ENCODE assay signal across 1 cellular context in the genomic region with DNA sequence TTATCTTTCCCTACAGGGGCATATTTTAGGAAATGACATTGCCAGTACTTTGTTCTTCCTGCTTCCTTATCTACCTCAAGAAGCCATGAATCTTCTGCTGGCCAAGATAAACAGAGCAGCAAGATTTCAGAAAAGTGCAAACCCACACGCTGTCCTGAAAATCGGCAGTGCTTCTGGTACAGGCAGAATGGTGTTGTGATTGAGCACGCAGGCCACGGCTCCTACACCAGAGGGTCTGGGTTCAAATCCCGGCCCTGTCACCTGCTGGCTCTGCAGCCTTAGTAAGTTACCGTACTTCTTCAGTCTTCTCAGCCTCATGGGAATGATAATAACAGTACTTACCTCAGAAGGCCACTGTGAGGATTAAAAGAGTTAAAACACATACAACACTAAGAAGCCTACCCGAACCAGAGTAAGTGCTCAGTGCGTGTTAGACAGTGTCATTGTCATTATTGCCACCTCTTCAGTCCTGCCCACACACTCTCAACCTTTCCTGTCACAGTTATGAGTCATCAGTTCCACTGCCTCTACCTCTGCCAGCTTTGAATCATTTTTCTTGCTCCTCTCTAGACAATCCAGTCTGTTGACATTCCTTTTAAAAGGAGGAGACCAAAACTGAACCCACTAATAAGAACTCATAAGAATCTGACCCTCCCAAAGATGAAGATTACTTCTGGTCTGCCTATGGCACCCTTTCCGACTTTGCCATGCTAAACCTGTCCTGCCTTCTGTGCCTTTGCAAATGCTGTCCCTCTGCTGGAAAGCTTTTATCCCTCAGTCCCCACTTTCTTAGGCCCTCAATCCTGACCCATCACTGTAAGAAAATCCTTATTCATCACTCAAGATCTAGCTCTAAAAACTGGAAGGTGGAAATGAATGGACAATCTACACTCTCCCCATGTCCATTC.
TF ChIP-seq lines count a peak whose summit lies in the region.

No MANE protein-coding gene starts in this region.

TF ChIP-seq in GM23338, 12 proteins besides CTCF, POLR2A, EP300 and RAD21 (continued from another document):
- TF ChIP-seq, protein P1, sequence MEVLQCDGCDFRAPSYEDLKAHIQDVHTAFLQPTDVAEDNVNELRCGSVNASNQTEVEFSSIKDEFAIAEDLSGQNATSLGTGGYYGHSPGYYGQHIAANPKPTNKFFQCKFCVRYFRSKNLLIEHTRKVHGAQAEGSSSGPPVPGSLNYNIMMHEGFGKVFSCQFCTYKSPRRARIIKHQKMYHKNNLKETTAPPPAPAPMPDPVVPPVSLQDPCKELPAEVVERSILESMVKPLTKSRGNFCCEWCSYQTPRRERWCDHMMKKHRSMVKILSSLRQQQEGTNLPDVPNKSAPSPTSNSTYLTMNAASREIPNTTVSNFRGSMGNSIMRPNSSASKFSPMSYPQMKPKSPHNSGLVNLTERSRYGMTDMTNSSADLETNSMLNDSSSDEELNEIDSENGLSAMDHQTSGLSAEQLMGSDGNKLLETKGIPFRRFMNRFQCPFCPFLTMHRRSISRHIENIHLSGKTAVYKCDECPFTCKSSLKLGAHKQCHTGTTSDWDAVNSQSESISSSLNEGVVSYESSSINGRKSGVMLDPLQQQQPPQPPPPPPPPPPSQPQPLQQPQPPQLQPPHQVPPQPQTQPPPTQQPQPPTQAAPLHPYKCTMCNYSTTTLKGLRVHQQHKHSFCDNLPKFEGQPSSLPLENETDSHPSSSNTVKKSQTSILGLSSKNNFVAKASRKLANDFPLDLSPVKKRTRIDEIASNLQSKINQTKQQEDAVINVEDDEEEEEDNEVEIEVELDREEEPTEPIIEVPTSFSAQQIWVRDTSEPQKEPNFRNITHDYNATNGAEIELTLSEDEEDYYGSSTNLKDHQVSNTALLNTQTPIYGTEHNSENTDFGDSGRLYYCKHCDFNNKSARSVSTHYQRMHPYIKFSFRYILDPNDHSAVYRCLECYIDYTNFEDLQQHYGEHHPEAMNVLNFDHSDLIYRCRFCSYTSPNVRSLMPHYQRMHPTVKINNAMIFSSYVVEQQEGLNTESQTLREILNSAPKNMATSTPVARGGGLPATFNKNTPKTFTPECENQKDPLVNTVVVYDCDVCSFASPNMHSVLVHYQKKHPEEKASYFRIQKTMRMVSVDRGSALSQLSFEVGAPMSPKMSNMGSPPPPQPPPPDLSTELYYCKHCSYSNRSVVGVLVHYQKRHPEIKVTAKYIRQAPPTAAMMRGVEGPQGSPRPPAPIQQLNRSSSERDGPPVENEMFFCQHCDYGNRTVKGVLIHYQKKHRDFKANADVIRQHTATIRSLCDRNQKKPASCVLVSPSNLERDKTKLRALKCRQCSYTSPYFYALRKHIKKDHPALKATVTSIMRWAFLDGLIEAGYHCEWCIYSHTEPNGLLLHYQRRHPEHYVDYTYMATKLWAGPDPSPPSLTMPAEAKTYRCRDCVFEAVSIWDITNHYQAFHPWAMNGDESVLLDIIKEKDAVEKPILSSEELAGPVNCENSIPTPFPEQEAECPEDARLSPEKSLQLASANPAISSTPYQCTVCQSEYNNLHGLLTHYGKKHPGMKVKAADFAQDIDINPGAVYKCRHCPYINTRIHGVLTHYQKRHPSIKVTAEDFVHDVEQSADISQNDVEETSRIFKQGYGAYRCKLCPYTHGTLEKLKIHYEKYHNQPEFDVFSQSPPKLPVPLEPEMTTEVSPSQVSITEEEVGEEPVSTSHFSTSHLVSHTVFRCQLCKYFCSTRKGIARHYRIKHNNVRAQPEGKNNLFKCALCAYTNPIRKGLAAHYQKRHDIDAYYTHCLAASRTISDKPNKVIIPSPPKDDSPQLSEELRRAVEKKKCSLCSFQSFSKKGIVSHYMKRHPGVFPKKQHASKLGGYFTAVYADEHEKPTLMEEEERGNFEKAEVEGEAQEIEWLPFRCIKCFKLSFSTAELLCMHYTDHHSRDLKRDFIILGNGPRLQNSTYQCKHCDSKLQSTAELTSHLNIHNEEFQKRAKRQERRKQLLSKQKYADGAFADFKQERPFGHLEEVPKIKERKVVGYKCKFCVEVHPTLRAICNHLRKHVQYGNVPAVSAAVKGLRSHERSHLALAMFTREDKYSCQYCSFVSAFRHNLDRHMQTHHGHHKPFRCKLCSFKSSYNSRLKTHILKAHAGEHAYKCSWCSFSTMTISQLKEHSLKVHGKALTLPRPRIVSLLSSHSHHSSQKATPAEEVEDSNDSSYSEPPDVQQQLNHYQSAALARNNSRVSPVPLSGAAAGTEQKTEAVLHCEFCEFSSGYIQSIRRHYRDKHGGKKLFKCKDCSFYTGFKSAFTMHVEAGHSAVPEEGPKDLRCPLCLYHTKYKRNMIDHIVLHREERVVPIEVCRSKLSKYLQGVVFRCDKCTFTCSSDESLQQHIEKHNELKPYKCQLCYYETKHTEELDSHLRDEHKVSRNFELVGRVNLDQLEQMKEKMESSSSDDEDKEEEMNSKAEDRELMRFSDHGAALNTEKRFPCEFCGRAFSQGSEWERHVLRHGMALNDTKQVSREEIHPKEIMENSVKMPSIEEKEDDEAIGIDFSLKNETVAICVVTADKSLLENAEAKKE (CRISPR knock-in tag; IDR thresholded peaks at IDR 0.05), result no peak
- TF ChIP-seq NANOG (IDR thresholded peaks at IDR 0.05; ENCODE audit: borderline replicate concordance) (no peak), EZH2phosphoT487 (IDR thresholded peaks at IDR 0.05; ENCODE audit: unreplicated experiment) (no peak), ETS1 (IDR thresholded peaks at IDR 0.05) (no peak), CREB1 (CRISPR knock-in tag; IDR thresholded peaks at IDR 0.05; ENCODE audit: low read depth) (no peak), POLR2AphosphoS5 (IDR thresholded peaks at IDR 0.05; ENCODE audit: low read depth) (no peak), JUNB (IDR thresholded peaks at IDR 0.05; ENCODE audit: unreplicated experiment) (no peak), ZNF114 (CRISPR knock-in tag; IDR thresholded peaks at IDR 0.05) (no peak)
